ENCODE assay signal across 19 cellular contexts in the genomic region with DNA sequence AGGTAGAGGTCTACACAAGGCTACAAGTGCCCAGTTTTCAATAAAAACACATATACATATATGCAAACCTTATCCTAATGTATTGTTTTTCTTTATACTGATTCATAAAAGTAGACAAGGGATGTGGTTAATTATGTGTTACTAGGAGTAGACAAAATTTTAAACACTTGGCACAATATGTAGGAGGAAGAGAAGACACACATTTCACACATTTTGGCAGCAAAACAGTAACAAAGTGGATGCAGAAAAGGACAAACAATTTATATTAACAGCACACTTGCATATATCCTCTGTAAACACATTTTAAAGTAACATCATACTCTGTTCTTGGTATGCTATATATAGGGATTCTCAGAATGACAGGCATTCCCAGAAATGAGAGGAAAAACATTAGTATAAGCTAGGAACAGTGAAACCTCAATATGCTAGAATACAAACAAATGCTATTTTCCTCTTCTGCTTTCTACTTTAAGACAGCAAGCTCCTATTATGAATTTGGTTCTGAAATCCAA.
DNase-seq lines count a peak whose midpoint lies in the region; ATAC-seq and TF ChIP-seq lines count a peak whose summit lies in the region.
"Had no signal": no experiment of that assay in that cellular context is flagged by ENCODE, and none has a peak within 500 bp of the region (broad histone marks: within the 10 kb centered on the region; RNA-seq: fewer than 3 reads in every experiment).

No MANE protein-coding gene starts in this region.

- H3K27ac ChIP-seq in heart left ventricle (peak overlapping the region in 7 of 12 donors; percentile 30 to 48 (median 43)), right atrium auricular region (no peak overlapping the region)
- H3K27ac ChIP-seq: ascending aorta, upper lobe of right lung had no signal

- peaks cover 64% of the 10 kb centered on the region for H3K36me3 Mint-ChIP-seq in activated CD8-positive, alpha-beta T cell treated with anti-CD3 and anti-CD28 coated beads, Interleukin-2, amount 10 ng/mL, durations not matched to agents 7 days and 5 days (ENCODE audit: low read depth)
- no peaks in the 10 kb centered on the region for H3K36me3 Mint-ChIP-seq in glutamatergic neuron (ENCODE audit: unreplicated experiment)
- H3K36me3 Mint-ChIP-seq in stimulated activated naive CD8-positive, alpha-beta T cell treated with anti-CD3 and anti-CD28 coated beads, Interleukin-15, Interleukin-2, amounts not matched to agents 100 ng/mL and 50 ng/mL, for 24 hours (ENCODE audit: low read depth), result peaks cover 20% of the 10 kb centered on the region
- H3K36me3 Mint-ChIP-seq: mesothelial cell of epicardium had no signal

- ATAC-seq in heart left ventricle (no peak), GM21360 (IDR thresholded peaks at IDR 0.05; ENCODE audit: unreplicated experiment) (no peak), GM21737 (IDR thresholded peaks at IDR 0.05; ENCODE audit: unreplicated experiment) (no peak), HG02623 (IDR thresholded peaks at IDR 0.05; ENCODE audit: unreplicated experiment) (no peak)
- ATAC-seq in activated CD8-positive, alpha-beta T cell treated with anti-CD3 and anti-CD28 coated beads, Interleukin-2, amount 10 ng/mL, durations not matched to agents 7 days and 5 days, result peak; percentile 62
- ATAC-seq: GM23338 had no signal

- no peak for DNase-seq in heart left ventricle
- DNase-seq in right atrium auricular region (ENCODE audit: low spot score), result no peak
- DNase-seq in activated CD8-positive, alpha-beta T cell treated with anti-CD3 and anti-CD28 coated beads, Interleukin-2, amount 10 ng/mL, durations not matched to agents 7 days and 5 days, result no peak
- DNase-seq in glutamatergic neuron, result no peak
- DNase-seq: activated effector memory CD4-positive, alpha-beta T cell treated with Interleukin-2 at 50 U/mL for 16 hours; DMS79 treated with DMSO at 0.1 percent for 48 hours; left colon; MG63; NCI-H2171; stimulated activated CD4-positive, alpha-beta T cell treated with anti-CD3 and anti-CD28 coated beads, Interleukin-4, amount 100 ng/mL, for 4 hours; SW 1271; upper lobe of right lung had no signal

- H3K4me1 ChIP-seq in heart left ventricle (peaks cover 0 to 35% (median 20%) of the 10 kb centered on the region in 12 donors), right atrium auricular region (no peaks in the 10 kb centered on the region)
- H3K4me1 ChIP-seq: ascending aorta had no signal

- H3K9me3 Mint-ChIP-seq in activated CD8-positive, alpha-beta T cell treated with anti-CD3 and anti-CD28 coated beads, Interleukin-2, amount 10 ng/mL, durations not matched to agents 7 days and 5 days (ENCODE audit: insufficient read depth), result no peaks in the 10 kb centered on the region
- peaks cover 10% of the 10 kb centered on the region for H3K9me3 Mint-ChIP-seq in glutamatergic neuron (ENCODE audit: unreplicated experiment)
- no peaks in the 10 kb centered on the region for H3K9me3 Mint-ChIP-seq in stimulated activated naive CD8-positive, alpha-beta T cell treated with anti-CD3 and anti-CD28 coated beads, Interleukin-15, Interleukin-2, amounts not matched to agents 100 ng/mL and 50 ng/mL, for 24 hours
- H3K9me3 Mint-ChIP-seq: GM23338, mesothelial cell of epicardium had no signal

- H3K27me3 ChIP-seq in heart left ventricle, result no peaks in the 10 kb centered on the region
- H3K27me3 ChIP-seq in right atrium auricular region, result no peaks in the 10 kb centered on the region
- H3K27me3 ChIP-seq: ascending aorta, MG63, upper lobe of right lung had no signal

- TF ChIP-seq POLR2A in heart left ventricle (IDR thresholded peaks at IDR 0.05), result no peak

- intact Hi-C loops in heart left ventricle (cut with DNase I), result loop anchor here in 1 of 10 donors (5.0 kb wide), 1 partner anchor 64 kb away; a partner anchor contains a TSS

- POLR2A ChIA-PET in activated CD8-positive, alpha-beta T cell treated with anti-CD3 and anti-CD28 coated beads, Interleukin-2, amount 10 ng/mL, durations not matched to agents 7 days and 5 days (lab: Charles Lee), result interaction anchor here (1.1 kb wide), 1 partner anchor 10 kb away, joined by 3 read pairs; no protein-coding TSS in a partner anchor

- no peaks in the 10 kb centered on the region for H3K27me3 Mint-ChIP-seq in activated CD8-positive, alpha-beta T cell treated with anti-CD3 and anti-CD28 coated beads, Interleukin-2, amount 10 ng/mL, durations not matched to agents 7 days and 5 days (ENCODE audit: low read depth)
- peaks cover 3% of the 10 kb centered on the region for H3K27me3 Mint-ChIP-seq in glutamatergic neuron (ENCODE audit: unreplicated experiment)
- H3K27me3 Mint-ChIP-seq in stimulated activated naive CD8-positive, alpha-beta T cell treated with anti-CD3 and anti-CD28 coated beads, Interleukin-15, Interleukin-2, amounts not matched to agents 100 ng/mL and 50 ng/mL, for 24 hours, result no peaks in the 10 kb centered on the region

- peak overlapping the region; percentile 73 for H3K27ac Mint-ChIP-seq in activated CD8-positive, alpha-beta T cell treated with anti-CD3 and anti-CD28 coated beads, Interleukin-2, amount 10 ng/mL, durations not matched to agents 7 days and 5 days
- H3K27ac Mint-ChIP-seq in glutamatergic neuron (ENCODE audit: unreplicated experiment), result peak overlapping the region; percentile 92
- H3K27ac Mint-ChIP-seq in stimulated activated naive CD8-positive, alpha-beta T cell treated with anti-CD3 and anti-CD28 coated beads, Interleukin-15, Interleukin-2, amounts not matched to agents 100 ng/mL and 50 ng/mL, for 24 hours, result peak overlapping the region; percentile 32
- H3K27ac Mint-ChIP-seq: GM23338, mesothelial cell of epicardium had no signal

- peak overlapping the region; percentile 5 for H3K4me3 Mint-ChIP-seq in activated CD8-positive, alpha-beta T cell treated with anti-CD3 and anti-CD28 coated beads, Interleukin-2, amount 10 ng/mL, durations not matched to agents 7 days and 5 days
- H3K4me3 Mint-ChIP-seq in glutamatergic neuron (ENCODE audit: unreplicated experiment), result peak overlapping the region; percentile 1
- peak overlapping the region; percentile 32 for H3K4me3 Mint-ChIP-seq in stimulated activated naive CD8-positive, alpha-beta T cell treated with anti-CD3 and anti-CD28 coated beads, Interleukin-15, Interleukin-2, amounts not matched to agents 100 ng/mL and 50 ng/mL, for 24 hours
- H3K4me3 Mint-ChIP-seq: GM23338, mesothelial cell of epicardium had no signal

- H3K9me3 ChIP-seq in heart left ventricle (no peaks in the 10 kb centered on the region), right atrium auricular region (no peaks in the 10 kb centered on the region)
- H3K9me3 ChIP-seq: ascending aorta, MG63, upper lobe of right lung had no signal

- H3K36me3 ChIP-seq in heart left ventricle (peaks cover 0 to 16% (median 6%) of the 10 kb centered on the region in 9 donors), right atrium auricular region (no peaks in the 10 kb centered on the region)
- H3K36me3 ChIP-seq: ascending aorta, MG63, upper lobe of right lung had no signal

- CTCF ChIA-PET in activated CD8-positive, alpha-beta T cell treated with anti-CD3 and anti-CD28 coated beads, Interleukin-2, amount 10 ng/mL, durations not matched to agents 7 days and 5 days (lab: Charles Lee), result interaction anchor here (0.9 to 2.9 kb wide), 4 partner anchors 12 to 18 kb away, joined by 4 to 9 read pairs (median 6); no protein-coding TSS in a partner anchor

- no peak overlapping the region for H3K4me3 ChIP-seq in heart left ventricle
- H3K4me3 ChIP-seq in right atrium auricular region, result no peak overlapping the region
- H3K4me3 ChIP-seq: ascending aorta, GM23338, MG63, upper lobe of right lung had no signal

- peaks cover 38% of the 10 kb centered on the region for H3K4me1 Mint-ChIP-seq in activated CD8-positive, alpha-beta T cell treated with anti-CD3 and anti-CD28 coated beads, Interleukin-2, amount 10 ng/mL, durations not matched to agents 7 days and 5 days (ENCODE audit: low read depth)
- H3K4me1 Mint-ChIP-seq in glutamatergic neuron (ENCODE audit: low read depth, unreplicated experiment), result peaks cover 64% of the 10 kb centered on the region
- peaks cover 29% of the 10 kb centered on the region for H3K4me1 Mint-ChIP-seq in stimulated activated naive CD8-positive, alpha-beta T cell treated with anti-CD3 and anti-CD28 coated beads, Interleukin-15, Interleukin-2, amounts not matched to agents 100 ng/mL and 50 ng/mL, for 24 hours (ENCODE audit: low read depth)

- TF ChIP-seq CTCF in heart left ventricle (IDR thresholded peaks at IDR 0.05) (no peak), right atrium auricular region (IDR thresholded peaks at IDR 0.05) (no peak), glutamatergic neuron (IDR thresholded peaks at IDR 0.05; ENCODE audit: partially characterized antibody, unreplicated experiment) (no peak)

Comparison
In these comparisons a context has a peak if more than half of its experiments do, and no peak if none do; other contexts are left out.
1. H3K27ac ChIP-seq: peak in heart left ventricle (7 of 12); none in right atrium auricular region (0 of 2).
2. H3K27ac Mint-ChIP-seq: peak in every context shown above with its lines; median percentile 92 in glutamatergic neuron; 73 in activated CD8-positive, alpha-beta T cell treated with anti-CD3 and anti-CD28 coated beads, Interleukin-2, amount 10 ng/mL, durations not matched to agents 7 days and 5 days; 32 in stimulated activated naive CD8-positive, alpha-beta T cell treated with anti-CD3 and anti-CD28 coated beads, Interleukin-15, Interleukin-2, amounts not matched to agents 100 ng/mL and 50 ng/mL, for 24 hours.
3. Peak in every context shown above with its lines, with median percentiles within 50 percentile points of each other: H3K4me3 Mint-ChIP-seq.